In the genomic region with DNA sequence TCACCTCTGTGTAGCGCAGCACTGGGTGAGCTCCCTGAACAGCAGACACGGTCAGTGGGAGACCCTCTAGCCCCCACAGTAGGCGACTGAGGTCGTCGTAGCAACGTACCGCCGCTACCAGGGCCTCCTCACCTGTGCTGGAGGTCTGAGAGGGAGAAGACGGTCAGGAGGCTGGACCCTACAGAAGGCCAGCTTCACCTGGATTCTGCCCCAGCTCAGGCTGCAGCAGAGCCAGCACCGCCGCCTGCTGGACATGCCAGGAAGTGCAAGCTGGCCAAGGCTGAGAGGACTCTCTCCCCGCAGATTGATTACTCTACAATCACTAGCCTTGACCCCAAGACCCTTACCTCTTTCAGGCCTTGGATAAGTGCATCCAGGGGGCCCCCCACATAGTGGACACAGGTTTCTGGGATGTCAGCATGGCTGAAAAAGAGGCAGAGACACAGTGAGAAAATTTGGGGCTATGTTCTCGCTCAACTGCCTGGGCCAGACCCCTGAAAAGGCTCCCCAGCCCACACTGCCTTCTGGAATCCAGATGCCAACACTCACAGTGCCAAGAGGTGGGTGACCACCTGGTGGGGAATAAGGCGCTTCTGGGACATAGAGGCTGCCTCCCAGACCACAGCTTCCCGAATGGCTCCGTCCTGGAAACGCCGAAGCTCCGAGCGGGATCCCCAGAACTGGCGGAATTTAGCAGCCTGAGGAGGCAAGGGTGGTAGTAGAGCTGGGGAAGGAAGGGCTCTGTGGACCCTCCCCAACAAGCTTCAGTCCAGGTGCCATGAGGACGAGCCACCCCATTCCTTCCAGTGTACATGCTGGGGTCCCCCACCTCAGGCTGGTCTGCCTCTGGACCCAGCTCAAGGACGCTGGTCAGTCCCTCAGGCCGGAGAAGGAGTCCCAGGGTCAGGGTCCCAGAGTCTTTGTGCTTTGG, we compare ENCODE assay signal across 8 cellular contexts. TPM values are rescaled to one million over a fixed set of nuclear protein-coding genes. Genes with fewer than 3 reads are reported as not detected.
DNase-seq lines count a peak whose midpoint lies in the region; ATAC-seq, FAIRE-seq and TF ChIP-seq lines count a peak whose summit lies in the region.

No MANE protein-coding gene starts in this region.

- H3K27ac ChIP-seq in A549 (peak overlapping the region in 1 of 2 experiments; percentile 57; a peak in 2 of 6 replicates), OCI-LY3 (ENCODE audit: low read length) (no peak overlapping the region), foreskin keratinocyte (no peak overlapping the region)

- no peak overlapping the region for H3K9ac ChIP-seq in OCI-LY3 (ENCODE audit: low read length)

- no peak for TF ChIP-seq EP300 in A549 (IDR thresholded peaks at IDR 0.05)

- TF ChIP-seq CTCF in A549 (IDR thresholded peaks at IDR 0.05) = peak; percentile 88
- peak; percentile 75 for TF ChIP-seq CTCF in OCI-LY3 (IDR thresholded peaks at IDR 0.05; ENCODE audit: low read depth, low read length)
- TF ChIP-seq CTCF in foreskin keratinocyte (conservative IDR thresholded peaks at IDR 0.05) = peak; percentile 96

- H3K4me2 ChIP-seq in A549 = no peak overlapping the region
- no peak overlapping the region for H3K4me2 ChIP-seq in OCI-LY3 (ENCODE audit: low read length)

- H3K9me3 ChIP-seq in A549 (no peaks in the 10 kb centered on the region), OCI-LY3 (ENCODE audit: insufficient read depth, low read length) (no peaks in the 10 kb centered on the region)

- H3K36me3 ChIP-seq in OCI-LY3 (replicated peaks; ENCODE audit: low read depth, low read length) = peaks cover 76% of the 10 kb centered on the region

- H4K20me1 ChIP-seq in OCI-LY3 (ENCODE audit: insufficient read depth, low read length) = no peaks in the 10 kb centered on the region

- 58% methylated on average over 24 of the region's 24 CpGs for WGBS in A549 (ENCODE audit: missing lambda C conversion rate)

- POLR2A ChIA-PET in A549 (lab: Yijun Ruan, JAX) = interaction anchor here (0.9 to 1.4 kb wide), 3 partner anchors 51 to 92 kb away, joined by 3 to 4 read pairs (median 3); no protein-coding TSS in a partner anchor

- intact Hi-C loops in posterior vena cava (cut with DNase I) = loop anchor here in 1 of 2 donors (10.0 kb wide), 1 partner anchor 92 kb away; no protein-coding TSS in a partner anchor

- CTCF ChIA-PET in A549 (lab: Yijun Ruan, JAX) = interaction anchor here (0.6 to 41.9 kb wide), 36 partner anchors 1 to 255 kb away, joined by 3 to 834 read pairs (median 4); a partner anchor contains a TSS

- peaks cover 8% of the 10 kb centered on the region for H3K79me2 ChIP-seq in OCI-LY3 (ENCODE audit: low read length)

- FAIRE-seq in A549 (lab: Jason Lieb, UNC) (peak; percentile 7), GM12892 (lab: Jason Lieb, UNC) (peak; percentile 78)

- H3K4me1 ChIP-seq in A549 (peaks cover 4% of the 10 kb centered on the region), OCI-LY3 (ENCODE audit: low read length) (peaks cover 1% of the 10 kb centered on the region), foreskin keratinocyte (peaks cover 26% of the 10 kb centered on the region)

- H3K27me3 ChIP-seq in OCI-LY3 (ENCODE audit: low read depth, low read length) = no peaks in the 10 kb centered on the region
- no peaks in the 10 kb centered on the region for H3K27me3 ChIP-seq in foreskin keratinocyte

- TF ChIP-seq POLR2A in A549 (IDR thresholded peaks at IDR 0.05; ENCODE audit: low read length) (no peak), GM12892 (IDR thresholded peaks at IDR 0.05; ENCODE audit: low read depth, low read length) (no peak)

- peak; percentile 90 to 92 for TF ChIP-seq RAD21 in A549 (conservative IDR thresholded peaks at IDR 0.05 in 1 of 2, IDR thresholded peaks at IDR 0.05 in 1 of 2)

- ATAC-seq in A549 (peak; percentile 74 to 90), foreskin keratinocyte (peak; percentile 33), HG03045 (IDR thresholded peaks at IDR 0.05; ENCODE audit: unreplicated experiment) (no peak), GM21619 (IDR thresholded peaks at IDR 0.05; ENCODE audit: unreplicated experiment) (no peak)

- DNase-seq in A549 (ENCODE audit: low read depth in 1 of 2, low spot score in 1 of 2) = peak; percentile 55 to 75
- DNase-seq in GM12892 (ENCODE audit: insufficient read length) = peak; percentile 77
- DNase-seq in activated T-helper 1 cell treated with anti-CD3 and anti-CD28 coated beads, Interleukin-2, amount 50 U/mL, for 16 hours (ENCODE audit: low read depth in 1 of 2, low spot score in 1 of 2) = peak; percentile 60 to 70
- DNase-seq in foreskin keratinocyte = no peak
- DNase-seq in posterior vena cava (ENCODE audit: low spot score) = peak; percentile 90

- H3K4me3 ChIP-seq in A549 (no peak overlapping the region), OCI-LY3 (ENCODE audit: low read length) (no peak overlapping the region)

- no peak overlapping the region for H2AFZ ChIP-seq in OCI-LY3 (ENCODE audit: low read depth, low read length)

TF ChIP-seq in A549, 52 proteins besides CTCF, POLR2A, EP300 and RAD21:
- TF ChIP-seq SMC3 (IDR thresholded peaks at IDR 0.05) (peak; percentile 96), ZC3H11A (IDR thresholded peaks at IDR 0.05) (no peak), TFCP2L1 (CRISPR knock-in tag; IDR thresholded peaks at IDR 0.05) (no peak), CHD2 (IDR thresholded peaks at IDR 0.05; ENCODE audit: low read length, partially characterized antibody) (no peak)

RNA-seq across cellular contexts. Expression of a gene that starts 6.9 kb away (rescaled TPM):
- 49.5 and 56.6 TPM in 2 replicates for polyA plus RNA-seq in A549 (2011; rRNA removed)
- 61.8 and 73.6 TPM in 2 replicates for polyA plus RNA-seq in A549 (2012; cell fraction: cytosol; rRNA removed)
- 106 and 132 TPM in 2 replicates for polyA plus RNA-seq in A549 (2012; cell fraction: nucleus; rRNA removed)
- polyA plus RNA-seq in A549 (2017; fragmentation: RNase III; extraction: RNeasy Plus Mini Kit Qiagen cat#74134 plus additional on column Dnase treatment) = 52.0 to 56.2 TPM (median 52.8 TPM) in 3 replicates
- polyA minus RNA-seq in A549 (2011; rRNA and poly(A)+ RNA removed) = 74.8 and 80.7 TPM in 2 replicates
- 14.1 TPM for polyA plus RNA-seq in GM12892 (2012; ENCODE audit: missing spikeins)
- total RNA-seq in foreskin keratinocyte = 105 and 109 TPM in 2 replicates
- polyA plus RNA-seq in foreskin keratinocyte = 79.1 and 80.5 TPM in 2 replicates
- total RNA-seq in posterior vena cava = 10 to 100 TPM; 20.9 to 24.8 TPM

RNA-seq across cellular contexts. Expression of a gene that starts 19.4 kb away (rescaled TPM):
- polyA plus RNA-seq in A549 (2011; rRNA removed) (18.8 and 21.7 TPM in 2 replicates), A549 (2017; fragmentation: RNase III; extraction: RNeasy Plus Mini Kit Qiagen cat#74134 plus additional on column Dnase treatment) (5.4 to 7.2 TPM (median 6.2 TPM) in 3 replicates), foreskin keratinocyte (138 and 192 TPM in 2 replicates)
- polyA plus RNA-seq in A549 (2012; cell fraction: cytosol; rRNA removed) = 5.7 and 8.1 TPM in 2 replicates
- polyA plus RNA-seq in A549 (2012; cell fraction: nucleus; rRNA removed) = 7.2 and 8.9 TPM in 2 replicates
- 18.5 and 20.7 TPM in 2 replicates for polyA minus RNA-seq in A549 (2011; rRNA and poly(A)+ RNA removed)
- 0.68 TPM for polyA plus RNA-seq in GM12892 (2012; ENCODE audit: missing spikeins)
- total RNA-seq in foreskin keratinocyte (129 and 173 TPM in 2 replicates), posterior vena cava (1 to 10 TPM; 5.5 to 8.4 TPM)

RNA-seq across cellular contexts. Expression of a gene that starts 57.2 kb away (rescaled TPM):
- 11.3 and 12.6 TPM in 2 replicates for polyA plus RNA-seq in A549 (2011; rRNA removed)
- 2.4 and 2.6 TPM in 2 replicates for polyA plus RNA-seq in A549 (2012; cell fraction: cytosol; rRNA removed)
- polyA plus RNA-seq in A549 (2012; cell fraction: nucleus; rRNA removed) = 1.5 and 2.4 TPM in 2 replicates
- polyA plus RNA-seq in A549 (2017; fragmentation: RNase III; extraction: RNeasy Plus Mini Kit Qiagen cat#74134 plus additional on column Dnase treatment) = 4.2 to 5.6 TPM (median 4.6 TPM) in 3 replicates
- polyA minus RNA-seq in A549 (2011; rRNA and poly(A)+ RNA removed) = 8.6 and 11.4 TPM in 2 replicates
- not detected for polyA plus RNA-seq in GM12892 (2012; ENCODE audit: missing spikeins)
- 10.9 and 11.5 TPM in 2 replicates for total RNA-seq in foreskin keratinocyte
- polyA plus RNA-seq in foreskin keratinocyte = 7.4 and 7.5 TPM in 2 replicates
- total RNA-seq in posterior vena cava = not detected

Comparison
In these comparisons a context has a peak if more than half of its experiments do, and no peak if none do; other contexts are left out.
1. ATAC-seq: peak in A549 (2 of 2) and foreskin keratinocyte (single experiment); none in HG03045 (single experiment) and GM21619 (single experiment).
2. DNase-seq: peak in A549 (2 of 2), GM12892 (single experiment), activated T-helper 1 cell treated with anti-CD3 and anti-CD28 coated beads, Interleukin-2, amount 50 U/mL, for 16 hours (2 of 2) and posterior vena cava (single experiment); none in foreskin keratinocyte (0 of 2).
3. RNA of a gene that starts 19.4 kb away (total RNA-seq): 129 to 173 TPM in foreskin keratinocyte; 5.5 to 8.4 TPM in posterior vena cava; every median in the first group is over 10 times any median in the second.
4. RNA of a gene that starts 57.2 kb away (total RNA-seq): 10.9 to 11.5 TPM in foreskin keratinocyte; not detected in posterior vena cava; every median in the first group is over 10 times any median in the second.
5. Peak in every context shown above with its lines, with median percentiles within 50 percentile points of each other: CTCF ChIP-seq.